In genomic region chrX:1535241-1536041, GRCh38 we compare ENCODE assay signal across 9 cellular contexts. TPM values are rescaled to one million over a fixed set of nuclear protein-coding genes. Genes with fewer than 3 reads are reported as not detected.
DNase-seq lines count a peak whose midpoint lies in the region; ATAC-seq and TF ChIP-seq lines count a peak whose summit lies in the region.
"Had no signal": no experiment of that assay in that cellular context is flagged by ENCODE, and none has a peak within 500 bp of the region (broad histone marks: within the 10 kb centered on the region; RNA-seq: fewer than 3 reads in every experiment).

No MANE protein-coding gene starts in this region.

- WGBS in spleen, 5 donors, result 12 to 27% (median 13%) methylated on average over 32 to 33 of the region's 33 CpGs

- H2AFZ ChIP-seq in OCI-LY1 (ENCODE audit: low read length), result no peak overlapping the region

- H3F3A ChIP-seq in OCI-LY1 (ENCODE audit: insufficient read depth, low read length), result 0 out of 2 replicates have a peak, but pooled peaks cover 2% of the 10 kb centered on the region

- H3K9me3 ChIP-seq in OCI-LY1 (ENCODE audit: low read length) (no peaks in the 10 kb centered on the region), spleen (no peaks in the 10 kb centered on the region)

- no peaks in the 10 kb centered on the region for H3K27me3 Mint-ChIP-seq in activated naive CD8-positive, alpha-beta T cell
- H3K27me3 Mint-ChIP-seq in HFFc6 (ENCODE audit: insufficient read depth), result peaks cover 8% of the 10 kb centered on the region; the same call in 1 of the 2 replicates

- H3K27me3 ChIP-seq in OCI-LY1 (ENCODE audit: insufficient read depth, low read length) (no peaks in the 10 kb centered on the region), spleen (replicated peaks in 1 of 7) (no peaks in the 10 kb centered on the region)

- peak overlapping the region; percentile 99 for H3K27ac Mint-ChIP-seq in activated naive CD8-positive, alpha-beta T cell
- no peak overlapping the region for H3K27ac Mint-ChIP-seq in HFFc6

- H3K9ac ChIP-seq in OCI-LY1 (ENCODE audit: low read length), result peak overlapping the region; percentile 96

- DNase-seq in activated T-cell treated with anti-CD3 and anti-CD28 coated beads for 24 hours (ENCODE audit: low read depth) (peak; percentile 39), activated T-cell treated with anti-CD3 and anti-CD28 coated beads for 4 hours (no peak), spleen (peak; percentile 83), HFFc6 (no peak)
- no peak for DNase-seq in effector CD8-positive, alpha-beta T cell (lab: John Stamatoyannopoulos, UW)

- ATAC-seq in GM21390 (IDR thresholded peaks at IDR 0.05; ENCODE audit: unreplicated experiment), result no peak

- H3K4me1 Mint-ChIP-seq in activated naive CD8-positive, alpha-beta T cell (ENCODE audit: low read depth), result peaks cover 33% of the 10 kb centered on the region
- H3K4me1 Mint-ChIP-seq in HFFc6 (ENCODE audit: low read depth), result peaks cover 8% of the 10 kb centered on the region; the same call in 1 of the 2 replicates

- H3K4me2 ChIP-seq in OCI-LY1 (ENCODE audit: low read length), result peak overlapping the region; percentile 86

- no peak for TF ChIP-seq POLR2A in spleen (IDR thresholded peaks at IDR 0.05)

- H3K4me3 Mint-ChIP-seq in activated naive CD8-positive, alpha-beta T cell, result peak overlapping the region; percentile 94
- H3K4me3 Mint-ChIP-seq in HFFc6, result no peak overlapping the region

- H3K27ac ChIP-seq in OCI-LY1 (ENCODE audit: low read depth, low read length, poor library complexity, severe bottlenecking), result peak overlapping the region; percentile 98
- H3K27ac ChIP-seq in spleen, result peak overlapping the region; percentile 89 to 94 (median 90)
- H3K27ac ChIP-seq: SK-N-MC had no signal

- no peaks in the 10 kb centered on the region for H3K9me3 Mint-ChIP-seq in activated naive CD8-positive, alpha-beta T cell (ENCODE audit: low read depth)
- peaks cover 3% of the 10 kb centered on the region; the same call in 1 of the 2 replicates for H3K9me3 Mint-ChIP-seq in HFFc6

- peaks cover 35% of the 10 kb centered on the region for H3K79me2 ChIP-seq in OCI-LY1 (ENCODE audit: insufficient read depth, low read length)

- no peaks in the 10 kb centered on the region for H3K9me2 ChIP-seq in OCI-LY1 (ENCODE audit: low read depth, low read length)

- H3K36me3 ChIP-seq in OCI-LY1 (ENCODE audit: insufficient read depth, low read length), result peaks cover 22% of the 10 kb centered on the region
- peaks cover 0 to 9% (median 0%) of the 10 kb centered on the region in 6 donors for H3K36me3 ChIP-seq in spleen

- TF ChIP-seq CTCF in OCI-LY1 (IDR thresholded peaks at IDR 0.05; ENCODE audit: low read length) (no peak), spleen (IDR thresholded peaks at IDR 0.05 in 8 of 11, conservative IDR thresholded peaks at IDR 0.05 in 3 of 11) (no peak), HFFc6 (IDR thresholded peaks at IDR 0.05) (no peak)

- H3K4me3 ChIP-seq in OCI-LY1 (ENCODE audit: low read depth, low read length, poor library complexity, severe bottlenecking) (peak overlapping the region; percentile 91), spleen (peak overlapping the region; percentile 56 to 80 (median 74))
- H3K4me3 ChIP-seq: SK-N-MC had no signal

- peaks cover 29% of the 10 kb centered on the region for H3K4me1 ChIP-seq in OCI-LY1 (ENCODE audit: insufficient read depth, low read length, severe bottlenecking)
- H3K4me1 ChIP-seq in spleen, result peaks cover 5 to 59% (median 29%) of the 10 kb centered on the region in 6 donors

- H4K20me1 ChIP-seq in OCI-LY1 (ENCODE audit: insufficient read depth, low read length), result no peaks in the 10 kb centered on the region

- H3K36me3 Mint-ChIP-seq in activated naive CD8-positive, alpha-beta T cell, result no peaks in the 10 kb centered on the region
- no peaks in the 10 kb centered on the region for H3K36me3 Mint-ChIP-seq in HFFc6 (ENCODE audit: low read depth)

- intact Hi-C loops in spleen (cut with DNase I; ENCODE audit: low total_unique reads), result loop anchor here (10.0 kb wide), 1 partner anchor 71 kb away; no protein-coding TSS in a partner anchor

RNA-seq across cellular contexts. Expression of gene P2RY8, which starts 1.5 kb away (rescaled TPM):
- 10 to 100 TPM; 19.5 to 32.2 (median 30.0) TPM for total RNA-seq in spleen
- polyA plus RNA-seq in spleen, result 10 to 100 TPM in 1 of 3 donors, 1 to 10 TPM in 2; 8.1 to 15.5 (median 8.5) TPM
- not detected for total RNA-seq in HFFc6 (2021; fragmentation: NEBNext Ultra II Directional; extraction: Animal tissue kit (Norgen Biotek cat#: 25700))

RNA-seq across cellular contexts. Expression of gene AKAP17A, which starts 56.0 kb away (rescaled TPM):
- total RNA-seq in spleen, result 10 to 100 TPM; 60.6 to 88.9 (median 73.5) TPM
- polyA plus RNA-seq in spleen, result 10 to 100 TPM; 36.6 to 68.2 (median 59.6) TPM
- 10 to 100 TPM; 21.4 to 24.6 (median 23.6) TPM for total RNA-seq in HFFc6 (2021; fragmentation: NEBNext Ultra II Directional; extraction: Animal tissue kit (Norgen Biotek cat#: 25700))

Comparison
In these comparisons a context has a peak if more than half of its experiments do, and no peak if none do; other contexts are left out.
1. DNase-seq: peak in activated T-cell treated with anti-CD3 and anti-CD28 coated beads for 24 hours (single experiment) and spleen (single experiment); none in activated T-cell treated with anti-CD3 and anti-CD28 coated beads for 4 hours (single experiment), HFFc6 (single experiment) and effector CD8-positive, alpha-beta T cell (single experiment).
2. RNA of gene P2RY8, which starts 1.5 kb away (total RNA-seq): 19.5 to 32.2 TPM in spleen; not detected in HFFc6; every median in the first group is over 10 times any median in the second.